In the genomic region with DNA sequence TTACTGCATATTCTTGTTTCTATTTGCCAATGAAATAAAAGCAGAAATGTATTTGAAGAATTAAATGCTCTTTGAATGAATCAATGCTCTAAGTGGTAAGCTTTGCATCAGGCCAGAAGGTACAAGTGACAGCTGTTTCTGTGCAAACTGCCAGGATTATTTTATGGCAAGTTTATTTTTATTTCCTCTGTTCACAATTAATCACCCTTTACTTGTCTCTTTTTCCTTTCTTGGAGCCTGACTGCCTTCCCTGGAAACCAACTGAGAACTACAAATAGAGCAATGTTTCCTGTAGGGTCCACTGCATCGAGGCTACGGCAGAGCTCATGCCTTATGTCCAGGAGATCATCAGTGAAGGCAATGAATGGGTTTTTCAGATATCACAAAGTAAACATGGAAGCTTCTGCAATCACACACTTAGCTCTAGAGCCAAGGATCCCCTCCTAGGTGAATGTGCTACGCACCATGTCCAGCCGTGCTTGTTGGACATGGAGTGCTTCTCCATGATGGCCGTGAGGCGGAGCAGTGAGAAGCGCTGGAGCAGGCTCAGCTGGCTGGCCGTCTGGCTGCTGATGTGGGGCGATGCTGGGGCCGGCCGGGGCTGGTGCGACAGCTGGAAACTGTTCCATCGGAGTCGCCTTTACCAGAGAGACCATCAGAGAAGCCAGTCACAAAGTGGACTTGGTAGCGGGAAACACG, we compare ENCODE assay signal across 1 cellular context.
TF ChIP-seq lines count a peak whose summit lies in the region.

No MANE protein-coding gene starts in this region.

TF ChIP-seq in HCT116, 20 proteins besides CTCF, POLR2A, EP300 and RAD21 (continued from another document):
- TF ChIP-seq POLR2AphosphoS5 (IDR thresholded peaks at IDR 0.05; ENCODE audit: low read depth, low read length) (no peak), SRF (IDR thresholded peaks at IDR 0.05; ENCODE audit: low read depth) (no peak), ATF3 (IDR thresholded peaks at IDR 0.05) (no peak), EGR1 (IDR thresholded peaks at IDR 0.05; ENCODE audit: low read depth) (no peak), CBX3 (IDR thresholded peaks at IDR 0.05; ENCODE audit: low read depth) (no peak), ZBTB33 (IDR thresholded peaks at IDR 0.05; ENCODE audit: extremely low read depth, insufficient replicate concordance, low read length) (no peak), JUND (IDR thresholded peaks at IDR 0.05) (no peak), SP1 (IDR thresholded peaks at IDR 0.05; ENCODE audit: low read depth) (no peak), ELF1 (IDR thresholded peaks at IDR 0.05; ENCODE audit: borderline replicate concordance, low read depth) (no peak)
